17 cellular contexts compared by ENCODE assay signal in the genomic region with DNA sequence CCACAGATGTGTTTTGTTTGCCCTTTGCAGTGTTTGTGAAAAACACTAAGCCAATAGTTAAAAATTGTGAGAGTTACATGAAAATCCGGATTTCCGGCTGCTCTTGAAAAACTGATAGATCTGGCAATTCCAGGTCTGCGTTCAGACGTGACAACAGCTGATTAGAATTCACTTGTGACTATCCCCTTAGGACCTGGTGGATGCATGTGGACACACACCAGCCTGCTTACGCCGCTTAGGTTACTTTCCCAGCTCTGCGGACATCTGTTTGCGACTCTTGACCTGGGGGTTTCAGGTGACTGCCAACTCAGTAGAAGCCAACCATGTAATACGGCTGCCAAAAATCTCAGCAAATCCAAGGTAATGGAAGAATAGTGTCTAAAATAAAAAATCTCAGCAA.
"Had no signal": no experiment of that assay in that cellular context is flagged by ENCODE, and none has a peak within 500 bp of the region (broad histone marks: within the 10 kb centered on the region; RNA-seq: fewer than 3 reads in every experiment).

No MANE protein-coding gene starts in this region.

- DNase-seq: activated CD4-positive, alpha-beta T cell treated with anti-CD3 and anti-CD28 coated beads for 4 hours; activated CD8-positive, alpha-beta T cell treated with anti-CD3 and anti-CD28 coated beads for 36 hours; activated T-cell treated with anti-CD3 and anti-CD28 coated beads, Interleukin-2, amount 50 U/mL, for 4 hours; amniotic stem cell; effector memory CD8-positive, alpha-beta T cell; heart left ventricle; pancreas; retina; stimulated activated CD4-positive, alpha-beta T cell treated with anti-CD3 and anti-CD28 coated beads, Interleukin-15, amount 100 ng/mL, for 24 hours; stimulated activated CD4-positive, alpha-beta T cell treated with anti-CD3 and anti-CD28 coated beads, Interleukin-4, amount 100 ng/mL, for 1 hour; stimulated activated naive CD8-positive, alpha-beta T cell treated with anti-CD3 and anti-CD28 coated beads, Interleukin-15, Interleukin-2, amounts not matched to agents 100 U/mL and 50 U/mL, for 24 hours had no signal

- H3K36me3 ChIP-seq: neural progenitor cell had no signal

- H2AFZ ChIP-seq: neural progenitor cell had no signal

- H3K27me3 Mint-ChIP-seq: activated CD8-positive, alpha-beta T cell treated with anti-CD3 and anti-CD28 coated beads for 36 hours; activated naive CD8-positive, alpha-beta T cell; brain; effector memory CD8-positive, alpha-beta T cell had no signal

- H3K4me1 ChIP-seq: heart left ventricle, neural progenitor cell, pancreas, upper lobe of left lung had no signal

- H3K4me1 Mint-ChIP-seq: brain had no signal

- H3K27ac Mint-ChIP-seq: activated CD8-positive, alpha-beta T cell treated with anti-CD3 and anti-CD28 coated beads for 36 hours; activated naive CD8-positive, alpha-beta T cell; brain; neural progenitor cell had no signal

- H3K9ac ChIP-seq: neural progenitor cell had no signal

- H3K27ac ChIP-seq: neural progenitor cell, pancreas had no signal

- H3K4me3 ChIP-seq: lung, neural progenitor cell, pancreas had no signal

- H3K9me3 Mint-ChIP-seq: activated CD8-positive, alpha-beta T cell treated with anti-CD3 and anti-CD28 coated beads for 36 hours; activated T-cell treated with anti-CD3 and anti-CD28 coated beads, Interleukin-2, amount 50 U/mL, for 4 hours; brain; effector memory CD8-positive, alpha-beta T cell; mesothelial cell of epicardium; neural progenitor cell had no signal

- H3K27me3 ChIP-seq: heart left ventricle, neural progenitor cell, pancreas, upper lobe of left lung had no signal

- H3K4me3 Mint-ChIP-seq: activated CD8-positive, alpha-beta T cell treated with anti-CD3 and anti-CD28 coated beads for 36 hours; activated naive CD8-positive, alpha-beta T cell; activated T-cell treated with anti-CD3 and anti-CD28 coated beads, Interleukin-2, amount 50 U/mL, for 4 hours; brain; effector memory CD8-positive, alpha-beta T cell; mesothelial cell of epicardium; neural progenitor cell had no signal

- H3K9me3 ChIP-seq: heart left ventricle, pancreas, upper lobe of left lung had no signal

- H3K4me2 ChIP-seq: neural progenitor cell had no signal
